In genomic region chr9:83060557-83060956, GRCh38 we compare ENCODE assay signal across 13 cellular contexts. TPM values are rescaled to one million over a fixed set of nuclear protein-coding genes. Genes with fewer than 3 reads are reported as not detected.
DNase-seq lines count a peak whose midpoint lies in the region; ATAC-seq and TF ChIP-seq lines count a peak whose summit lies in the region.
"Had no signal": no experiment of that assay in that cellular context is flagged by ENCODE, and none has a peak within 500 bp of the region (broad histone marks: within the 10 kb centered on the region; RNA-seq: fewer than 3 reads in every experiment).

No MANE protein-coding gene starts in this region.

- peaks cover 3% of the 10 kb centered on the region for H3K27me3 Mint-ChIP-seq in Caco-2 (ENCODE audit: insufficient read depth, unreplicated experiment)
- peaks cover 26% of the 10 kb centered on the region for H3K27me3 Mint-ChIP-seq in activated T-helper 17 cell treated with anti-CD3 and anti-CD28 coated beads, Interleukin-2, amount 50 U/mL, for 72 hours

- POLR2A ChIA-PET in HEK293 (lab: Yijun Ruan, JAX) (no interaction called here), Caco-2 (lab: Charles Lee) (no interaction called here)

- H3K4me3 ChIP-seq in HEK293 (ENCODE audit: low read depth, low read length), result peak overlapping the region; percentile 54
- H3K4me3 ChIP-seq in breast epithelium, result peak overlapping the region in 1 of 3 donors; percentile 60
- H3K4me3 ChIP-seq in Caco-2 (ENCODE audit: low read depth, low read length), result no peak overlapping the region
- no peak overlapping the region for H3K4me3 ChIP-seq in heart right ventricle
- H3K4me3 ChIP-seq: adrenal gland had no signal

- H3K9me3 ChIP-seq in HEK293 (ENCODE audit: control insufficient read depth, insufficient read depth, low read depth, low read length), result no peaks in the 10 kb centered on the region
- H3K9me3 ChIP-seq in breast epithelium, result no peaks in the 10 kb centered on the region
- H3K9me3 ChIP-seq in Caco-2, result no peaks in the 10 kb centered on the region
- peaks cover 0 to 7% (median 0%) of the 10 kb centered on the region in 11 donors for H3K9me3 ChIP-seq in heart right ventricle
- H3K9me3 ChIP-seq: adrenal gland had no signal

- H3K27me3 ChIP-seq in breast epithelium (no peaks in the 10 kb centered on the region), Caco-2 (replicated peaks; ENCODE audit: control insufficient read depth, insufficient read depth, low read length) (no peaks in the 10 kb centered on the region), heart right ventricle (peaks cover 7 to 78% (median 58%) of the 10 kb centered on the region in 7 donors)

- ATAC-seq in activated T-helper 17 cell treated with anti-CD3 and anti-CD28 coated beads, Interleukin-2, amount 50 U/mL, for 72 hours (replicated peaks), result no peak
- no peak for ATAC-seq in heart right ventricle
- ATAC-seq: activated T-cell treated with anti-CD3 and anti-CD28 coated beads, Interleukin-2, amount 50 U/mL, for 4 hours had no signal

- CTCF ChIA-PET in HEK293 (lab: Yijun Ruan, JAX) (interaction anchor here (1.1 kb wide), 1 partner anchor 1265 kb away, joined by 7 read pairs; no protein-coding TSS in a partner anchor), Caco-2 (lab: Charles Lee) (no interaction called here)

- TF ChIP-seq CTCF in HEK293 (tag by site-specific recombination; IDR thresholded peaks at IDR 0.05), result no peak
- TF ChIP-seq CTCF in breast epithelium (IDR thresholded peaks at IDR 0.05), result no peak
- TF ChIP-seq CTCF in Caco-2 (IDR thresholded peaks at IDR 0.05; ENCODE audit: insufficient read depth in 1 of 2, low read depth in 1 of 2, low read length in 1 of 2, severe bottlenecking in 1 of 2, unreplicated experiment in 1 of 2), result no peak
- TF ChIP-seq CTCF in heart right ventricle (IDR thresholded peaks at IDR 0.05), result no peak

- H3K4me1 ChIP-seq in HEK293 (ENCODE audit: control insufficient read depth, insufficient read depth, low read length) (peaks cover 9% of the 10 kb centered on the region), breast epithelium (peaks cover 0 to 3% of the 10 kb centered on the region in 2 donors), Caco-2 (no peaks in the 10 kb centered on the region), heart right ventricle (peaks cover 0 to 22% (median 17%) of the 10 kb centered on the region in 9 donors)
- H3K4me1 ChIP-seq: adrenal gland had no signal

- 82 to 84% methylated on average over 3 of the region's 3 CpGs for WGBS in heart right ventricle, 2 donors

- no peak overlapping the region for H3K27ac Mint-ChIP-seq in Caco-2 (ENCODE audit: unreplicated experiment)
- H3K27ac Mint-ChIP-seq in activated T-helper 17 cell treated with anti-CD3 and anti-CD28 coated beads, Interleukin-2, amount 50 U/mL, for 72 hours, result no peak overlapping the region
- H3K27ac Mint-ChIP-seq: naive B cell had no signal

- no peaks in the 10 kb centered on the region for H3K4me1 Mint-ChIP-seq in Caco-2 (ENCODE audit: low read depth, unreplicated experiment)
- H3K4me1 Mint-ChIP-seq in activated T-helper 17 cell treated with anti-CD3 and anti-CD28 coated beads, Interleukin-2, amount 50 U/mL, for 72 hours, result no peaks in the 10 kb centered on the region

- BruUV-seq in Caco-2 (replicated peaks; lab: Mats Ljungman, UMichigan), result no TSS peak

- no peaks in the 10 kb centered on the region for H3K9me3 Mint-ChIP-seq in Caco-2 (ENCODE audit: unreplicated experiment)
- peaks cover 4% of the 10 kb centered on the region for H3K9me3 Mint-ChIP-seq in activated T-helper 17 cell treated with anti-CD3 and anti-CD28 coated beads, Interleukin-2, amount 50 U/mL, for 72 hours

- no peaks in the 10 kb centered on the region for H3K36me3 Mint-ChIP-seq in Caco-2 (ENCODE audit: insufficient read depth, unreplicated experiment)
- H3K36me3 Mint-ChIP-seq in activated T-helper 17 cell treated with anti-CD3 and anti-CD28 coated beads, Interleukin-2, amount 50 U/mL, for 72 hours (ENCODE audit: low read depth), result no peaks in the 10 kb centered on the region

- H3K36me3 ChIP-seq in HEK293 (ENCODE audit: control insufficient read depth in 2 of 2, insufficient read depth in 1 of 2, low read length in 2 of 2) (no peaks in the 10 kb centered on the region), breast epithelium (no peaks in the 10 kb centered on the region), Caco-2 (ENCODE audit: control insufficient read depth, insufficient read depth, low read length) (no peaks in the 10 kb centered on the region), heart right ventricle (no peaks in the 10 kb centered on the region)
- H3K36me3 ChIP-seq: adrenal gland had no signal

- H3K27ac ChIP-seq in HEK293 (ENCODE audit: extremely low read depth, low read depth, low read length) (no peak overlapping the region), breast epithelium (peak overlapping the region; percentile 88 to 90), heart right ventricle (no peak overlapping the region)
- H3K27ac ChIP-seq: adrenal gland had no signal

- H3K4me3 Mint-ChIP-seq in Caco-2 (ENCODE audit: unreplicated experiment), result no peak overlapping the region
- no peak overlapping the region for H3K4me3 Mint-ChIP-seq in activated T-helper 17 cell treated with anti-CD3 and anti-CD28 coated beads, Interleukin-2, amount 50 U/mL, for 72 hours
- H3K4me3 Mint-ChIP-seq: activated T-cell treated with anti-CD3 and anti-CD28 coated beads, Interleukin-2, amount 50 U/mL, for 4 hours; naive B cell had no signal

- intact Hi-C loops in breast epithelium (cut with DNase I; ENCODE audit: low total_unique reads) (no loop called here), Caco-2 (cut with micrococcal nuclease; ENCODE audit: unreplicated experiment) (no loop called here), heart right ventricle (cut with DNase I) (no loop called here)

- DNase-seq in NCI-H2196 treated with DMSO at 0.1 percent for 48 hours (lab: John Stamatoyannopoulos, UW; ENCODE audit: unreplicated experiment) (peak; percentile 84), breast epithelium (ENCODE audit: low spot score in 2 of 2) (peak in 1 of 2 donors; percentile 72), retina (peak; percentile 52), Caco-2 (no peak), iPS-NIHi7 (ENCODE audit: extremely low spot score) (no peak), heart right ventricle (no peak)
- DNase-seq: activated T-cell treated with anti-CD3 and anti-CD28 coated beads, Interleukin-2, amount 50 U/mL, for 4 hours; adrenal gland; KBM-7; naive B cell; NK-92 treated with Interleukin-12 subunit alpha and Interleukin-12 subunit beta, amount 100 ng/mL, for 24 hours had no signal

- no peak for TF ChIP-seq POLR2A in breast epithelium (IDR thresholded peaks at IDR 0.05)

TF ChIP-seq in HEK293, 187 proteins besides CTCF, POLR2A, EP300 and RAD21:
- TF ChIP-seq ZNF366 (tag by site-specific recombination; conservative IDR thresholded peaks at IDR 0.05) (peak; percentile 40; the same call in 1 of the 2 replicates), ZNF843 (tag by site-specific recombination; IDR thresholded peaks at IDR 0.05) (peak; percentile 46; the same call in 1 of the 2 replicates), ZNF785 (tag by site-specific recombination; IDR thresholded peaks at IDR 0.05) (no peak), ZNF830 (tag by site-specific recombination; IDR thresholded peaks at IDR 0.05; ENCODE audit: low read depth) (no peak), TCF7L2 (IDR thresholded peaks at IDR 0.05; ENCODE audit: borderline replicate concordance, low read depth, low read length) (peak; percentile 74), TRIM28 (IDR thresholded peaks at IDR 0.05; ENCODE audit: borderline replicate concordance, low read length) (0 out of 2 replicates have a peak, but pooled peaks have one; percentile 42)

RNA-seq across cellular contexts. Expression of gene RASEF, which starts 2.4 kb away (rescaled TPM):
- total RNA-seq in breast epithelium (10 to 100 TPM in 2 of 3 donors, not detected in 1; 39.3 to 50.1 TPM), Caco-2 (2022) (0.32 and 0.39 TPM in 2 replicates), heart right ventricle (under 1 TPM in 7 of 10 donors, not detected in 3; 0.04 to 0.24 (median 0.11) TPM)
- not detected for total RNA-seq in activated T-helper 17 cell treated with anti-CD3 and anti-CD28 coated beads, Interleukin-2, amount 50 U/mL, for 72 hours
- polyA plus RNA-seq in heart right ventricle, result under 1 TPM in 1 of 2 donors, not detected in 1; under 0.01 TPM

Comparison
In these comparisons a context has a peak if more than half of its experiments do, and no peak if none do; other contexts are left out.
1. H3K27ac ChIP-seq: peak in breast epithelium (2 of 2); none in HEK293 (single experiment) and heart right ventricle (0 of 10).
2. DNase-seq: peak in NCI-H2196 treated with DMSO at 0.1 percent for 48 hours (single experiment) and retina (single experiment); none in Caco-2 (0 of 2), iPS-NIHi7 (single experiment) and heart right ventricle (0 of 2).